Comparison of ENCODE assay signal across 17 cellular contexts in the genomic region with DNA sequence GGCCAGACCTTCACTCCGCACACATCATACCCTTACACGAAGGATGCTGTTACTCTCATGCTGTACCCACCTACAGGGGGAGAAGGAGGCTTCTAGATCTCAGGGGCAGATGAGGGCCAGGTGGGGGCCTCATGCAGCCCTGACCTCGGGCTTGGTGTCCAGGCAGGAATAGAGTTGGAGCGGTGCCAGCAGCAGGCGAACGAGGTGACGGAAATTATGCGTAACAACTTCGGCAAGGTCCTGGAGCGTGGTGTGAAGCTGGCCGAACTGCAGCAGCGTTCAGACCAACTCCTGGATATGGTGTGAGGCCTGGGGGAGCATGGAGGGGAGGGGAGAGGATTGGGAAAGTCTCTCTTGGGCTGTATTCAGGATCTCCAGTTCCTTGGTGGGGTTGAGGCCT. TPM values are rescaled to one million over a fixed set of nuclear protein-coding genes. Genes with fewer than 3 reads are reported as not detected.
DNase-seq lines count a peak whose midpoint lies in the region; ATAC-seq and TF ChIP-seq lines count a peak whose summit lies in the region.
"Had no signal": no experiment of that assay in that cellular context is flagged by ENCODE, and none has a peak within 500 bp of the region (broad histone marks: within the 10 kb centered on the region; RNA-seq: fewer than 3 reads in every experiment).

No MANE protein-coding gene starts in this region.

- peaks cover 0 to 20% (median 0%) of the 10 kb centered on the region in 9 donors for H3K36me3 ChIP-seq in heart right ventricle
- peaks cover 0 to 8% of the 10 kb centered on the region in 2 donors for H3K36me3 ChIP-seq in gastroesophageal sphincter
- H3K36me3 ChIP-seq in psoas muscle (ENCODE audit: insufficient read depth in 1 of 2, low read depth in 1 of 2): peaks cover 0 to 6% of the 10 kb centered on the region in 2 donors
- H3K36me3 ChIP-seq in upper lobe of left lung: peaks cover 0 to 7% (median 0%) of the 10 kb centered on the region in 4 donors

- H3K27ac ChIP-seq in heart right ventricle (peak overlapping the region; percentile 63 to 97 (median 86)), gastroesophageal sphincter (peak overlapping the region in 3 of 4 donors; percentile 63 to 74 (median 73)), psoas muscle (peak overlapping the region; percentile 89), upper lobe of left lung (peak overlapping the region; percentile 89 to 97 (median 96))
- H3K27ac ChIP-seq: A549, VCaP had no signal

- WGBS in heart right ventricle, 2 donors: 51 to 72% methylated on average over 12 of the region's 12 CpGs
- 75 to 81% methylated on average over 5 to 8 of the region's 12 CpGs for WGBS in gastroesophageal sphincter (ENCODE audit: low coverage in 1 of 2), 2 donors
- WGBS in psoas muscle, 3 donors: 49 to 60% (median 53%) methylated on average over 12 of the region's 12 CpGs
- WGBS in upper lobe of left lung, 2 donors: 62 to 78% methylated on average over 10 to 12 of the region's 12 CpGs

- intact Hi-C loops in heart right ventricle (cut with DNase I) (no loop called here), Right ventricle myocardium inferior (cut with DNase I) (no loop called here), psoas muscle (cut with DNase I) (no loop called here)

- no peak overlapping the region for H3K4me3 ChIP-seq in heart right ventricle
- H3K4me3 ChIP-seq in gastroesophageal sphincter: no peak overlapping the region
- no peak overlapping the region for H3K4me3 ChIP-seq in psoas muscle
- no peak overlapping the region for H3K4me3 ChIP-seq in upper lobe of left lung
- H3K4me3 ChIP-seq: A549 had no signal

- TF ChIP-seq CTCF in heart right ventricle (IDR thresholded peaks at IDR 0.05) (no peak), gastroesophageal sphincter (IDR thresholded peaks at IDR 0.05) (no peak), psoas muscle (IDR thresholded peaks at IDR 0.05) (no peak), upper lobe of left lung (IDR thresholded peaks at IDR 0.05) (no peak)

- DNase-seq in heart right ventricle (peak in 1 of 2 donors; percentile 38), Right ventricle myocardium inferior (ENCODE audit: missing footprints) (no peak), psoas muscle (peak in 1 of 2 donors; percentile 62), upper lobe of left lung (no peak), NCI-H510A (lab: John Stamatoyannopoulos, UW) (no peak), NCI-H526 (lab: John Stamatoyannopoulos, UW) (no peak)
- DNase-seq in activated naive CD4-positive, alpha-beta T cell (lab: John Stamatoyannopoulos, UW): no peak
- DNase-seq: activated naive CD4-positive, alpha-beta T cell treated with anti-CD3 and anti-CD28 coated beads, Interleukin-2, amount 50 U/mL, for 16 hours; Calu3; mesendoderm; NCI-H1105 treated with DMSO at 0.1 percent for 48 hours; NCI-H345; OCI-M1; stimulated activated CD4-positive, alpha-beta T cell treated with anti-CD3 and anti-CD28 coated beads, Interleukin-2, amount 100 ng/mL, for 24 hours had no signal

- no peak for ATAC-seq in heart right ventricle
- ATAC-seq in Right ventricle myocardium inferior: no peak
- no peak for ATAC-seq in gastroesophageal sphincter
- ATAC-seq in psoas muscle: no peak
- ATAC-seq in upper lobe of left lung (ENCODE audit: low FRiP score in 2 of 2): no peak
- ATAC-seq: A549 had no signal

- H3K4me1 ChIP-seq in heart right ventricle (peaks cover 8 to 84% (median 75%) of the 10 kb centered on the region in 9 donors), gastroesophageal sphincter (peaks cover 0 to 86% (median 37%) of the 10 kb centered on the region in 3 donors), psoas muscle (peaks cover 69% of the 10 kb centered on the region), upper lobe of left lung (peaks cover 70 to 79% (median 76%) of the 10 kb centered on the region in 4 donors)

- H3K27me3 ChIP-seq in heart right ventricle (no peaks in the 10 kb centered on the region), gastroesophageal sphincter (no peaks in the 10 kb centered on the region), psoas muscle (ENCODE audit: insufficient read depth in 3 of 3, low read length in 2 of 3) (no peaks in the 10 kb centered on the region), upper lobe of left lung (no peaks in the 10 kb centered on the region)

- TF ChIP-seq EP300 in gastroesophageal sphincter (IDR thresholded peaks at IDR 0.05) (no peak), upper lobe of left lung (IDR thresholded peaks at IDR 0.05) (no peak)

- H3K9me3 ChIP-seq in heart right ventricle (no peaks in the 10 kb centered on the region), gastroesophageal sphincter (no peaks in the 10 kb centered on the region), psoas muscle (no peaks in the 10 kb centered on the region), upper lobe of left lung (no peaks in the 10 kb centered on the region)
- H3K9me3 ChIP-seq: A549 had no signal

- TF ChIP-seq POLR2A in gastroesophageal sphincter (IDR thresholded peaks at IDR 0.05) (no peak), upper lobe of left lung (IDR thresholded peaks at IDR 0.05) (no peak)

RNA-seq across cellular contexts. Expression of gene RNF181, which starts 4.0 kb away (rescaled TPM):
- total RNA-seq in heart right ventricle: 100 to 1,000 TPM in 1 of 10 donors, 10 to 100 TPM in 9; 74.7 to 117 (median 82.2) TPM
- polyA plus RNA-seq in heart right ventricle: 100 to 1,000 TPM; 140 to 282 TPM
- total RNA-seq in Right ventricle myocardium inferior: 87.8 TPM
- 100 to 1,000 TPM; 113 to 174 (median 148) TPM for total RNA-seq in gastroesophageal sphincter
- 100 to 1,000 TPM in 1 of 4 donors, 10 to 100 TPM in 3; 84.7 to 107 (median 90.0) TPM for total RNA-seq in psoas muscle
- 100 to 1,000 TPM; 156 to 212 (median 184) TPM for polyA plus RNA-seq in psoas muscle
- 100 to 1,000 TPM in 4 of 6 donors, 10 to 100 TPM in 2; 81.7 to 164 (median 108) TPM for total RNA-seq in upper lobe of left lung

RNA-seq across cellular contexts. Expression of gene VAMP5, which starts 7.3 kb away (rescaled TPM):
- total RNA-seq in heart right ventricle (100 to 1,000 TPM in 1 of 10 donors, 10 to 100 TPM in 9; 25.8 to 146 (median 35.5) TPM), Right ventricle myocardium inferior (62.1 TPM), gastroesophageal sphincter (10 to 100 TPM; 37.6 to 56.5 (median 51.2) TPM), psoas muscle (10 to 100 TPM; 58.1 to 95.0 (median 83.2) TPM), upper lobe of left lung (100 to 1,000 TPM in 1 of 6 donors, 10 to 100 TPM in 5; 20.5 to 105 (median 44.0) TPM)
- polyA plus RNA-seq in heart right ventricle (100 to 1,000 TPM in 1 of 2 donors, 10 to 100 TPM in 1; 79.6 to 131 TPM), psoas muscle (100 to 1,000 TPM; 106 to 149 (median 128) TPM)

RNA-seq across cellular contexts. Expression of gene TMEM150A, which starts 10.9 kb away (rescaled TPM):
- total RNA-seq in heart right ventricle (10 to 100 TPM in 5 of 10 donors, 1 to 10 TPM in 5; 7.6 to 13.9 (median 9.6) TPM), Right ventricle myocardium inferior (10.8 TPM), gastroesophageal sphincter (10 to 100 TPM; 17.6 to 26.9 (median 19.9) TPM), psoas muscle (10 to 100 TPM; 20.1 to 54.3 (median 30.9) TPM), upper lobe of left lung (10 to 100 TPM; 18.9 to 45.8 (median 32.0) TPM)
- polyA plus RNA-seq in heart right ventricle (10 to 100 TPM; 10.1 to 21.1 TPM), psoas muscle (10 to 100 TPM; 17.4 to 82.6 (median 40.3) TPM)

RNA-seq across cellular contexts. Expression of gene VAMP8, which starts 14.2 kb away (rescaled TPM):
- total RNA-seq in heart right ventricle (10 to 100 TPM in 5 of 10 donors, 1 to 10 TPM in 5; 4.9 to 56.8 (median 9.2) TPM), Right ventricle myocardium inferior (26.1 TPM), gastroesophageal sphincter (10 to 100 TPM in 2 of 4 donors, 1 to 10 TPM in 1, not detected in 1; 4.9 to 30.5 (median 13.6) TPM), psoas muscle (10 to 100 TPM; 11.7 to 15.7 (median 12.4) TPM), upper lobe of left lung (100 to 1,000 TPM in 4 of 6 donors, 10 to 100 TPM in 2; 62.8 to 289 (median 154) TPM)
- polyA plus RNA-seq in heart right ventricle (10 to 100 TPM; 16.4 to 26.6 TPM), psoas muscle (10 to 100 TPM; 16.6 to 25.4 (median 23.2) TPM)

RNA-seq across cellular contexts. Expression of gene C2orf68, which starts 20.3 kb away (rescaled TPM):
- total RNA-seq in heart right ventricle (10 to 100 TPM; 25.0 to 39.0 (median 33.7) TPM), Right ventricle myocardium inferior (26.4 TPM), gastroesophageal sphincter (10 to 100 TPM; 12.3 to 21.0 (median 19.8) TPM), psoas muscle (10 to 100 TPM; 43.4 to 61.9 (median 47.5) TPM), upper lobe of left lung (10 to 100 TPM; 24.6 to 46.1 (median 34.0) TPM)
- polyA plus RNA-seq in heart right ventricle (10 to 100 TPM; 14.2 to 47.0 TPM), psoas muscle (10 to 100 TPM; 26.9 to 76.0 (median 43.8) TPM)
